Comparison of ENCODE assay signal across 8 cellular contexts in genomic region chr19:508204-509150, GRCh38. TPM values are rescaled to one million over a fixed set of nuclear protein-coding genes. Genes with fewer than 3 reads are reported as not detected.
DNase-seq lines count a peak whose midpoint lies in the region; ATAC-seq and TF ChIP-seq lines count a peak whose summit lies in the region.

No MANE protein-coding gene starts in this region.

- peak overlapping the region; percentile 99 for H3K27ac Mint-ChIP-seq in activated CD4-positive, alpha-beta T cell treated with anti-CD3 and anti-CD28 coated beads, Interleukin-2, amount 10 ng/mL, durations not matched to agents 7 days and 5 days

- H3K36me3 Mint-ChIP-seq in activated CD4-positive, alpha-beta T cell treated with anti-CD3 and anti-CD28 coated beads, Interleukin-2, amount 10 ng/mL, durations not matched to agents 7 days and 5 days (ENCODE audit: low read depth): peaks cover 10% of the 10 kb centered on the region

- H3K4me3 Mint-ChIP-seq in activated CD4-positive, alpha-beta T cell treated with anti-CD3 and anti-CD28 coated beads, Interleukin-2, amount 10 ng/mL, durations not matched to agents 7 days and 5 days: peak overlapping the region; percentile 80

- no peaks in the 10 kb centered on the region for H3K27me3 Mint-ChIP-seq in activated CD4-positive, alpha-beta T cell treated with anti-CD3 and anti-CD28 coated beads, Interleukin-2, amount 10 ng/mL, durations not matched to agents 7 days and 5 days

- intact Hi-C loops in adrenal gland (cut with DNase I): no loop called here
- intact Hi-C loops in right lobe of liver (cut with DNase I): no loop called here

- no peaks in the 10 kb centered on the region for H3K9me3 ChIP-seq in adrenal gland (replicated peaks in 1 of 3)
- H3K9me3 ChIP-seq in right lobe of liver: no peaks in the 10 kb centered on the region
- H3K9me3 ChIP-seq in thymus (ENCODE audit: control insufficient read depth): peaks cover 1% of the 10 kb centered on the region

- H3K4me1 ChIP-seq in adrenal gland (replicated peaks in 1 of 2) (peaks cover 9 to 29% of the 10 kb centered on the region in 2 donors), right lobe of liver (peaks cover 0 to 10% (median 3%) of the 10 kb centered on the region in 4 donors), thymus (ENCODE audit: control insufficient read depth, insufficient read depth, low read length) (peaks cover 16% of the 10 kb centered on the region)

- H3K9me3 Mint-ChIP-seq in activated CD4-positive, alpha-beta T cell treated with anti-CD3 and anti-CD28 coated beads, Interleukin-2, amount 10 ng/mL, durations not matched to agents 7 days and 5 days: no peaks in the 10 kb centered on the region

- no peaks in the 10 kb centered on the region for H3K36me3 ChIP-seq in adrenal gland (replicated peaks in 1 of 2)
- H3K36me3 ChIP-seq in right lobe of liver: no peaks in the 10 kb centered on the region
- peaks cover 6% of the 10 kb centered on the region for H3K36me3 ChIP-seq in thymus (ENCODE audit: control insufficient read depth, insufficient read depth)

- no peak for DNase-seq in activated CD4-positive, alpha-beta T cell treated with anti-CD3 and anti-CD28 coated beads, Interleukin-2, amount 10 ng/mL, durations not matched to agents 7 days and 5 days
- no peak for DNase-seq in activated CD4-positive, alpha-beta T cell treated with anti-CD3 and anti-CD28 coated beads for 1 hour
- DNase-seq in adrenal gland (peak in 2 of 7 donors; percentile 27 to 34), right lobe of liver (no peak), SIG-M5 treated with dmso at 0.1 percent for 504 hours (lab: John Stamatoyannopoulos, UW; ENCODE audit: unreplicated experiment) (no peak), NCI-H1105 treated with DMSO at 0.1 percent for 48 hours (lab: John Stamatoyannopoulos, UW) (no peak), DMS114 treated with DMSO at 0.1 percent for 48 hours (lab: John Stamatoyannopoulos, UW; ENCODE audit: unreplicated experiment) (no peak)

- no peak for ATAC-seq in right lobe of liver

- no peak overlapping the region for H3K27ac ChIP-seq in adrenal gland
- H3K27ac ChIP-seq in right lobe of liver: no peak overlapping the region
- H3K27ac ChIP-seq in thymus (ENCODE audit: low read depth): no peak overlapping the region

- CTCF ChIA-PET in activated CD4-positive, alpha-beta T cell treated with anti-CD3 and anti-CD28 coated beads, Interleukin-2, amount 10 ng/mL, durations not matched to agents 7 days and 5 days (lab: Charles Lee): interaction anchor here (1.0 to 3.6 kb wide), 3 partner anchors 13 kb away, joined by 3 to 42 read pairs (median 25); partner anchors contain the start of gene MADCAM1

- 63 to 71% (median 66%) methylated on average over 24 to 32 of the region's 32 CpGs for WGBS in adrenal gland, 4 donors
- 55% methylated on average over 20 of the region's 32 CpGs for WGBS in right lobe of liver (ENCODE audit: insufficient coverage, low coverage, low lambda C conversion rate, missing lambda C conversion rate)
- 74% methylated on average over 32 of the region's 32 CpGs for WGBS in thymus

- no peak for TF ChIP-seq CTCF in adrenal gland (IDR thresholded peaks at IDR 0.05)
- no peak for TF ChIP-seq CTCF in right lobe of liver (IDR thresholded peaks at IDR 0.05)

- no peaks in the 10 kb centered on the region for H3K27me3 ChIP-seq in adrenal gland
- no peaks in the 10 kb centered on the region for H3K27me3 ChIP-seq in right lobe of liver
- H3K27me3 ChIP-seq in thymus (ENCODE audit: control insufficient read depth, insufficient read depth): no peaks in the 10 kb centered on the region

- TF ChIP-seq POLR2A in adrenal gland (IDR thresholded peaks at IDR 0.05) (no peak), right lobe of liver (IDR thresholded peaks at IDR 0.05) (no peak)

- POLR2A ChIA-PET in activated CD4-positive, alpha-beta T cell treated with anti-CD3 and anti-CD28 coated beads, Interleukin-2, amount 10 ng/mL, durations not matched to agents 7 days and 5 days (lab: Charles Lee): interaction anchor here (0.6 kb wide), 1 partner anchor 10 kb away, joined by 3 read pairs; no protein-coding TSS in a partner anchor

- H3K4me3 ChIP-seq in adrenal gland: peak overlapping the region in 3 of 4 donors; percentile 84 to 98 (median 88)
- peak overlapping the region; percentile 96 to 100 (median 100) for H3K4me3 ChIP-seq in right lobe of liver
- peak overlapping the region; percentile 96 for H3K4me3 ChIP-seq in thymus (ENCODE audit: low read length)

- H3K4me1 Mint-ChIP-seq in activated CD4-positive, alpha-beta T cell treated with anti-CD3 and anti-CD28 coated beads, Interleukin-2, amount 10 ng/mL, durations not matched to agents 7 days and 5 days: peaks cover 55% of the 10 kb centered on the region

RNA-seq across cellular contexts. Expression of gene TPGS1, which starts 1.2 kb away (rescaled TPM):
- 10 to 100 TPM; 21.6 to 27.1 TPM for total RNA-seq in activated CD4-positive, alpha-beta T cell treated with anti-CD3 and anti-CD28 coated beads, Interleukin-2, amount 10 ng/mL, durations not matched to agents 7 days and 5 days
- total RNA-seq in adrenal gland: 100 to 1,000 TPM in 2 of 8 donors, 10 to 100 TPM in 6; 19.6 to 123 (median 44.7) TPM
- polyA plus RNA-seq in adrenal gland: 10 to 100 TPM in 2 of 3 donors, under 1 TPM in 1; 0.07 to 43.6 (median 33.5) TPM
- 10 to 100 TPM in 3 of 6 experiments, 1 to 10 TPM in 3; 8.2 to 42.2 (median 10.3) TPM for total RNA-seq in right lobe of liver
- 14.3 TPM for polyA plus RNA-seq in thymus

RNA-seq across cellular contexts. Expression of gene MADCAM1, which starts 12.2 kb away (rescaled TPM):
- under 1 TPM in 1 of 2 experiments, not detected in 1; 0.15 TPM for total RNA-seq in activated CD4-positive, alpha-beta T cell treated with anti-CD3 and anti-CD28 coated beads, Interleukin-2, amount 10 ng/mL, durations not matched to agents 7 days and 5 days
- total RNA-seq in adrenal gland: 1 to 10 TPM in 1 of 8 donors, under 1 TPM in 6, not detected in 1; 0.14 to 1.1 (median 0.43) TPM
- polyA plus RNA-seq in adrenal gland: 1 to 10 TPM in 2 of 3 donors, not detected in 1; 2.2 to 4.8 TPM
- total RNA-seq in right lobe of liver: under 1 TPM; 0.11 to 0.69 (median 0.31) TPM
- polyA plus RNA-seq in thymus: 0.27 TPM

RNA-seq across cellular contexts. Expression of gene CDC34, which starts 23.1 kb away (rescaled TPM):
- 10 to 100 TPM; 43.7 to 50.8 TPM for total RNA-seq in activated CD4-positive, alpha-beta T cell treated with anti-CD3 and anti-CD28 coated beads, Interleukin-2, amount 10 ng/mL, durations not matched to agents 7 days and 5 days
- 10 to 100 TPM; 42.4 to 74.6 (median 59.6) TPM for total RNA-seq in adrenal gland
- polyA plus RNA-seq in adrenal gland: 100 to 1,000 TPM in 2 of 3 donors, 10 to 100 TPM in 1; 22.2 to 151 (median 124) TPM
- 10 to 100 TPM; 44.8 to 81.8 (median 49.5) TPM for total RNA-seq in right lobe of liver
- 72.0 TPM for polyA plus RNA-seq in thymus

RNA-seq across cellular contexts. Expression of gene GZMM, which starts 35.4 kb away (rescaled TPM):
- 10 to 100 TPM; 44.5 to 47.4 TPM for total RNA-seq in activated CD4-positive, alpha-beta T cell treated with anti-CD3 and anti-CD28 coated beads, Interleukin-2, amount 10 ng/mL, durations not matched to agents 7 days and 5 days
- total RNA-seq in adrenal gland (1 to 10 TPM in 2 of 8 donors, under 1 TPM in 4, not detected in 2; 0.35 to 2.4 (median 0.80) TPM), right lobe of liver (under 1 TPM in 3 of 6 experiments, not detected in 3; 0.59 to 0.95 (median 0.74) TPM)
- polyA plus RNA-seq in adrenal gland (1 to 10 TPM in 2 of 3 donors, not detected in 1; 1.3 to 1.9 TPM), thymus (28.0 TPM)

RNA-seq across cellular contexts. Expression of gene SHC2, which starts 47.6 kb away (rescaled TPM):
- not detected for total RNA-seq in activated CD4-positive, alpha-beta T cell treated with anti-CD3 and anti-CD28 coated beads, Interleukin-2, amount 10 ng/mL, durations not matched to agents 7 days and 5 days
- total RNA-seq in adrenal gland (10 to 100 TPM; 11.2 to 81.4 (median 45.5) TPM), right lobe of liver (10 to 100 TPM; 48.4 to 69.9 (median 59.1) TPM)
- polyA plus RNA-seq in adrenal gland (100 to 1,000 TPM in 1 of 3 donors, 10 to 100 TPM in 1, 1 to 10 TPM in 1; 1.2 to 196 (median 45.9) TPM), thymus (5.2 TPM)
